Comparison of ENCODE assay signal across 8 cellular contexts in genomic region chr10:8331896-8332729, GRCh38.
DNase-seq lines count a peak whose midpoint lies in the region; ATAC-seq and TF ChIP-seq lines count a peak whose summit lies in the region.

No MANE protein-coding gene starts in this region.

- intact Hi-C loops in right lobe of liver (cut with DNase I): no loop called here

- no peak for TF ChIP-seq POLR2A in right lobe of liver (IDR thresholded peaks at IDR 0.05)

- H3K9me3 Mint-ChIP-seq in CD4-positive, CD25-positive, alpha-beta regulatory T cell: no peaks in the 10 kb centered on the region

- H3K4me3 Mint-ChIP-seq in CD4-positive, CD25-positive, alpha-beta regulatory T cell: peak overlapping the region; percentile 84 to 87 (median 84)

- H3K4me1 Mint-ChIP-seq in CD4-positive, CD25-positive, alpha-beta regulatory T cell: peaks cover 9 to 42% (median 33%) of the 10 kb centered on the region in 4 donors

- H3K27ac ChIP-seq in CD4-positive, CD25-positive, alpha-beta regulatory T cell (ENCODE audit: insufficient read depth, low read length, poor library complexity, severe bottlenecking): peak overlapping the region; percentile 94
- no peak overlapping the region for H3K27ac ChIP-seq in right lobe of liver

- H3K36me3 Mint-ChIP-seq in CD4-positive, CD25-positive, alpha-beta regulatory T cell: no peaks in the 10 kb centered on the region

- peaks cover 24% of the 10 kb centered on the region for H3K4me1 ChIP-seq in CD4-positive, CD25-positive, alpha-beta regulatory T cell (ENCODE audit: control insufficient read depth, insufficient read depth, low read length, poor library complexity, severe bottlenecking)
- H3K4me1 ChIP-seq in right lobe of liver: peaks cover 0 to 5% (median 0%) of the 10 kb centered on the region in 4 donors

- peak overlapping the region; percentile 95 to 97 (median 96) for H3K27ac Mint-ChIP-seq in CD4-positive, CD25-positive, alpha-beta regulatory T cell

- ATAC-seq in CD4-positive, CD25-positive, alpha-beta regulatory T cell (ENCODE audit: low read depth in 2 of 2): peak; percentile 99
- ATAC-seq in GM19463 (IDR thresholded peaks at IDR 0.05; ENCODE audit: unreplicated experiment): peak; percentile 91
- ATAC-seq in right lobe of liver: peak; percentile 70 to 82 (median 79)

- no peaks in the 10 kb centered on the region for H3K36me3 ChIP-seq in CD4-positive, CD25-positive, alpha-beta regulatory T cell (ENCODE audit: control insufficient read depth, insufficient read depth, low read length)
- H3K36me3 ChIP-seq in right lobe of liver: no peaks in the 10 kb centered on the region

- no peaks in the 10 kb centered on the region for H3K27me3 ChIP-seq in CD4-positive, CD25-positive, alpha-beta regulatory T cell (ENCODE audit: control insufficient read depth, insufficient read depth, low read length)
- peaks cover 0 to 6% of the 10 kb centered on the region in 2 donors for H3K27me3 ChIP-seq in right lobe of liver

- peak overlapping the region; percentile 88 for H3K4me3 ChIP-seq in CD4-positive, CD25-positive, alpha-beta regulatory T cell (ENCODE audit: low read depth, low read length)
- no peak overlapping the region for H3K4me3 ChIP-seq in right lobe of liver

- H3K27me3 Mint-ChIP-seq in CD4-positive, CD25-positive, alpha-beta regulatory T cell: no peaks in the 10 kb centered on the region

- peak; percentile 79 to 96 (median 94) for DNase-seq in CD4-positive, CD25-positive, alpha-beta regulatory T cell
- DNase-seq in HT1080 (ENCODE audit: low read depth) (peak; percentile 86), right lobe of liver (peak in 2 of 3 donors; percentile 40 to 59), DMS79 (lab: John Stamatoyannopoulos, UW) (no peak)
- peak; percentile 82 for DNase-seq in activated CD4-positive, alpha-beta T cell treated with anti-CD3 and anti-CD28 coated beads for 1 hour
- DNase-seq in central memory CD4-positive, alpha-beta T cell: peak; percentile 96
- DNase-seq in stimulated activated CD4-positive, alpha-beta T cell treated with anti-CD3 and anti-CD28 coated beads, TNF-alpha, amount 100 ng/mL, for 4 hours (ENCODE audit: low read depth in 3 of 3): peak; percentile 52 to 72 (median 69)

- no peaks in the 10 kb centered on the region for H3K9me3 ChIP-seq in CD4-positive, CD25-positive, alpha-beta regulatory T cell (ENCODE audit: control insufficient read depth in 2 of 2, low read length in 2 of 2)
- no peaks in the 10 kb centered on the region for H3K9me3 ChIP-seq in right lobe of liver

- 3% methylated on average over 27 of the region's 34 CpGs for WGBS in right lobe of liver (ENCODE audit: insufficient coverage, low coverage, low lambda C conversion rate, missing lambda C conversion rate)

- no peak for TF ChIP-seq CTCF in right lobe of liver (IDR thresholded peaks at IDR 0.05)
